ENCODE assay signal across 1 cellular context in genomic region chr3:149812606-149813366, GRCh38.
TF ChIP-seq lines count a peak whose summit lies in the region.

A gene with protein sequence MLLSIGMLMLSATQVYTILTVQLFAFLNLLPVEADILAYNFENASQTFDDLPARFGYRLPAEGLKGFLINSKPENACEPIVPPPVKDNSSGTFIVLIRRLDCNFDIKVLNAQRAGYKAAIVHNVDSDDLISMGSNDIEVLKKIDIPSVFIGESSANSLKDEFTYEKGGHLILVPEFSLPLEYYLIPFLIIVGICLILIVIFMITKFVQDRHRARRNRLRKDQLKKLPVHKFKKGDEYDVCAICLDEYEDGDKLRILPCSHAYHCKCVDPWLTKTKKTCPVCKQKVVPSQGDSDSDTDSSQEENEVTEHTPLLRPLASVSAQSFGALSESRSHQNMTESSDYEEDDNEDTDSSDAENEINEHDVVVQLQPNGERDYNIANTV (plus strand): TSS chr3:149813215. CDS start chr3:149846027, 32,812 bp downstream.

TF ChIP-seq in SK-N-SH, 30 proteins besides CTCF, POLR2A, EP300 and RAD21 (continued from another document):
- TF ChIP-seq, protein P1, sequence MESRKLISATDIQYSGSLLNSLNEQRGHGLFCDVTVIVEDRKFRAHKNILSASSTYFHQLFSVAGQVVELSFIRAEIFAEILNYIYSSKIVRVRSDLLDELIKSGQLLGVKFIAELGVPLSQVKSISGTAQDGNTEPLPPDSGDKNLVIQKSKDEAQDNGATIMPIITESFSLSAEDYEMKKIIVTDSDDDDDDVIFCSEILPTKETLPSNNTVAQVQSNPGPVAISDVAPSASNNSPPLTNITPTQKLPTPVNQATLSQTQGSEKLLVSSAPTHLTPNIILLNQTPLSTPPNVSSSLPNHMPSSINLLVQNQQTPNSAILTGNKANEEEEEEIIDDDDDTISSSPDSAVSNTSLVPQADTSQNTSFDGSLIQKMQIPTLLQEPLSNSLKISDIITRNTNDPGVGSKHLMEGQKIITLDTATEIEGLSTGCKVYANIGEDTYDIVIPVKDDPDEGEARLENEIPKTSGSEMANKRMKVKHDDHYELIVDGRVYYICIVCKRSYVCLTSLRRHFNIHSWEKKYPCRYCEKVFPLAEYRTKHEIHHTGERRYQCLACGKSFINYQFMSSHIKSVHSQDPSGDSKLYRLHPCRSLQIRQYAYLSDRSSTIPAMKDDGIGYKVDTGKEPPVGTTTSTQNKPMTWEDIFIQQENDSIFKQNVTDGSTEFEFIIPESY (IDR thresholded peaks at IDR 0.05; ENCODE audit: borderline replicate concordance, low read depth), result peak; percentile 9; the same call in 1 of the 2 replicates
- TF ChIP-seq EZH2phosphoT487 (IDR thresholded peaks at IDR 0.05; ENCODE audit: borderline replicate concordance, low read depth) (no peak), MEF2A (IDR thresholded peaks at IDR 0.05; ENCODE audit: borderline replicate concordance, low read depth) (no peak), REST (IDR thresholded peaks at IDR 0.05; ENCODE audit: low read depth, low read length) (no peak), PBX3 (IDR thresholded peaks at IDR 0.05) (peak; percentile 99), TAF1 (IDR thresholded peaks at IDR 0.05; ENCODE audit: borderline replicate concordance, low read depth, low read length) (0 out of 2 replicates have a peak, but pooled peaks have one; percentile 54)
